8 cellular contexts compared by ENCODE assay signal in the genomic region with DNA sequence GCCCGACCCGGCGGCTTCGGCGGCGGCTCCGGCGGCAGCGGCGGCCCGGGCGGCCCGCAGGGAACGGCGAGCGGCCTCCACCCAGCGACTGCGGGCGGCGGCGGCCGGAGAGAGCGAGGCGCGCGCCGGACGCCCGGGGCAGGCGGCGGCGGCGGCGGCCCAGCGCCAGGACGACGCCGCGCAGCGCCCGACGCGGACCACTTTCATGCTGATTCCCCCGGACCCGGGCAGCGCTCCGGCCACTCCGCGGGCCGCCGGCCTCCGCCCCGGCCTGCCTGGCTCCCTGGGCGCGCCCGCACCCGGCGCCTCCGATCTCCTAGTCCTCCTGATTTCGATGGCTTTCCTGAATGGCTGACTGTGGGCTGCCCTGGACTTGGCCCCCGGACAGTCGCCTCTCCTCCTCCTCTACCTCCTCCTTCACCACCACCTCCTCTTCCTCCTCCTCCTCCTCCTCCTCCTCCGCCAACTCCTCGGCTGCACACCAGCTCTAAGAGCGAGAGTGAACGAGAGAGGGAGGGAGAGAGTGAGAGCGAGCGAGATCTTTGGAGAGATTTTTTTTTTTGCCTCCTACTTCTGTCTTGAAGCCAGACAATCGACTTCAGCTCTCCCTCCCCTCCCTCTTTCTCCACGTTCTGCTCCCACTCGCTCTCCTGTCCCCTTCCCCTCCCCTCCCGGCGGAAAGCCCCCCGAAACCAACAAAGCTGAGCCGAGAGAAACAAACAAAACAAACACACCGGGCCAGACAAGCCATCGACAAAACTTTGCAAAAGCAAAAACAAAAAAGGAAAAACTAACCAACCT. TPM values are rescaled to one million over a fixed set of nuclear protein-coding genes. Genes with fewer than 3 reads are reported as not detected.
A peak's percentile ranks its signal among the peaks of the same experiment; 100 is the strongest.
DNase-seq lines count a peak whose midpoint lies in the region; ATAC-seq and TF ChIP-seq lines count a peak whose summit lies in the region.

No MANE protein-coding gene starts in this region.

- H4K20me1 ChIP-seq in osteoblast (ENCODE audit: insufficient read depth, low read length): peaks cover 25% of the 10 kb centered on the region

- H3K4me1 Mint-ChIP-seq in activated CD8-positive, alpha-beta memory T cell treated with anti-CD3 and anti-CD28 coated beads, Interleukin-2, amount 10 ng/mL, durations not matched to agents 7 days and 5 days: peaks cover 9% of the 10 kb centered on the region

- no peaks in the 10 kb centered on the region for H3K9me3 Mint-ChIP-seq in activated CD8-positive, alpha-beta memory T cell treated with anti-CD3 and anti-CD28 coated beads, Interleukin-2, amount 10 ng/mL, durations not matched to agents 7 days and 5 days (ENCODE audit: low read depth)

- H3K27ac ChIP-seq in RWPE2 (ENCODE audit: poor library complexity, severe bottlenecking) (peak overlapping the region; percentile 88), osteoblast (ENCODE audit: low read depth, low read length) (peak overlapping the region; percentile 71)

- peak overlapping the region; percentile 16 for H2AFZ ChIP-seq in osteoblast (ENCODE audit: low read length)

- H3K79me2 ChIP-seq in osteoblast (ENCODE audit: insufficient read depth, low read length): peaks cover 90% of the 10 kb centered on the region

- peak overlapping the region; percentile 86 for H3K4me3 ChIP-seq in RWPE2 (ENCODE audit: severe bottlenecking)
- H3K4me3 ChIP-seq in osteoblast (ENCODE audit: insufficient read depth, low read length): peak overlapping the region; percentile 91

- peaks cover 5% of the 10 kb centered on the region for H3K36me3 Mint-ChIP-seq in activated CD8-positive, alpha-beta memory T cell treated with anti-CD3 and anti-CD28 coated beads, Interleukin-2, amount 10 ng/mL, durations not matched to agents 7 days and 5 days

- H3K27me3 Mint-ChIP-seq in activated CD8-positive, alpha-beta memory T cell treated with anti-CD3 and anti-CD28 coated beads, Interleukin-2, amount 10 ng/mL, durations not matched to agents 7 days and 5 days: peaks cover 85% of the 10 kb centered on the region

- peak overlapping the region; percentile 91 for H3K4me2 ChIP-seq in osteoblast (ENCODE audit: insufficient read depth, low read length)

- H3K36me3 ChIP-seq in RWPE2 (ENCODE audit: low read depth) (peaks cover 28% of the 10 kb centered on the region), osteoblast (ENCODE audit: insufficient read depth, low read length) (peaks cover 24% of the 10 kb centered on the region)

- H3K27ac Mint-ChIP-seq in activated CD8-positive, alpha-beta memory T cell treated with anti-CD3 and anti-CD28 coated beads, Interleukin-2, amount 10 ng/mL, durations not matched to agents 7 days and 5 days: peak overlapping the region; percentile 66

- H3K4me3 Mint-ChIP-seq in activated CD8-positive, alpha-beta memory T cell treated with anti-CD3 and anti-CD28 coated beads, Interleukin-2, amount 10 ng/mL, durations not matched to agents 7 days and 5 days: peak overlapping the region; percentile 32

- no peak for ATAC-seq in activated CD8-positive, alpha-beta memory T cell treated with anti-CD3 and anti-CD28 coated beads, Interleukin-2, amount 10 ng/mL, durations not matched to agents 7 days and 5 days
- ATAC-seq in RWPE2 (ENCODE audit: low read depth) (no peak), GM21619 (IDR thresholded peaks at IDR 0.05; ENCODE audit: unreplicated experiment) (no peak)

- CTCF ChIA-PET in activated CD8-positive, alpha-beta memory T cell treated with anti-CD3 and anti-CD28 coated beads, Interleukin-2, amount 10 ng/mL, durations not matched to agents 7 days and 5 days (lab: Charles Lee): no interaction called here

- H3K9me3 ChIP-seq in RWPE2 (ENCODE audit: severe bottlenecking): no peaks in the 10 kb centered on the region
- no peaks in the 10 kb centered on the region for H3K9me3 ChIP-seq in osteoblast (ENCODE audit: low read depth, low read length)

- no peak for DNase-seq in activated CD8-positive, alpha-beta memory T cell treated with anti-CD3 and anti-CD28 coated beads, Interleukin-2, amount 10 ng/mL, durations not matched to agents 7 days and 5 days
- DNase-seq in activated CD8-positive, alpha-beta memory T cell treated with anti-CD3 and anti-CD28 coated beads for 24 hours: no peak
- DNase-seq in RWPE2 (ENCODE audit: low spot score): peak; percentile 54
- peak; percentile 74 for DNase-seq in fibroblast of gingiva (ENCODE audit: low read depth)
- peak; percentile 93 for DNase-seq in osteoblast (ENCODE audit: insufficient read length, low spot score, missing footprints)
- DNase-seq in AML-193 (lab: John Stamatoyannopoulos, UW): no peak
- no peak for DNase-seq in CD1c-positive myeloid dendritic cell (ENCODE audit: extremely low spot score)

- H3K27me3 ChIP-seq in RWPE2 (ENCODE audit: insufficient read depth, poor library complexity, severe bottlenecking) (no peaks in the 10 kb centered on the region), osteoblast (ENCODE audit: insufficient read depth, low read length) (no peaks in the 10 kb centered on the region)

- H3K4me1 ChIP-seq in RWPE2 (ENCODE audit: insufficient read depth, poor library complexity, severe bottlenecking): peaks cover 34% of the 10 kb centered on the region
- H3K4me1 ChIP-seq in osteoblast (ENCODE audit: insufficient read depth, low read length): peaks cover 35% of the 10 kb centered on the region

- no peak for TF ChIP-seq CTCF in RWPE2 (IDR thresholded peaks at IDR 0.05; ENCODE audit: poor library complexity, severe bottlenecking)
- TF ChIP-seq CTCF in osteoblast (IDR thresholded peaks at IDR 0.05; ENCODE audit: extremely low read depth, low read depth, low read length): no peak

RNA-seq across cellular contexts. Expression of a gene that starts 0.8 kb away (rescaled TPM):
- not detected for total RNA-seq in activated CD8-positive, alpha-beta memory T cell treated with anti-CD3 and anti-CD28 coated beads, Interleukin-2, amount 10 ng/mL, durations not matched to agents 7 days and 5 days
- 13.0 and 14.5 TPM in 2 replicates for total RNA-seq in osteoblast

Comparison
In these comparisons a context has a peak if more than half of its experiments do, and no peak if none do; other contexts are left out.
1. DNase-seq: peak in RWPE2 (single experiment), fibroblast of gingiva (single experiment) and osteoblast (single experiment); none in activated CD8-positive, alpha-beta memory T cell treated with anti-CD3 and anti-CD28 coated beads, Interleukin-2, amount 10 ng/mL, durations not matched to agents 7 days and 5 days (single experiment), activated CD8-positive, alpha-beta memory T cell treated with anti-CD3 and anti-CD28 coated beads for 24 hours (single experiment), AML-193 (0 of 2) and CD1c-positive myeloid dendritic cell (single experiment).
2. RNA of a gene that starts 0.8 kb away (total RNA-seq): 13.0 to 14.5 TPM in osteoblast; not detected in activated CD8-positive, alpha-beta memory T cell treated with anti-CD3 and anti-CD28 coated beads, Interleukin-2, amount 10 ng/mL, durations not matched to agents 7 days and 5 days; every median in the first group is over 10 times any median in the second.